In genomic region chr3:194450341-194450740, GRCh38 we compare ENCODE assay signal across 20 cellular contexts. TPM values are rescaled to one million over a fixed set of nuclear protein-coding genes. Genes with fewer than 3 reads are reported as not detected.
DNase-seq lines count a peak whose midpoint lies in the region; ATAC-seq, FAIRE-seq and TF ChIP-seq lines count a peak whose summit lies in the region.
"Had no signal": no experiment of that assay in that cellular context is flagged by ENCODE, and none has a peak within 500 bp of the region (broad histone marks: within the 10 kb centered on the region; RNA-seq: fewer than 3 reads in every experiment).

No MANE protein-coding gene starts in this region.

- ATAC-seq in GM18520 (IDR thresholded peaks at IDR 0.05; ENCODE audit: unreplicated experiment) (no peak), HG03354 (IDR thresholded peaks at IDR 0.05; ENCODE audit: poor library complexity, severe bottlenecking, unreplicated experiment) (no peak), natural killer cell (no peak)
- ATAC-seq: HCT116, left lung had no signal

- peaks cover 6% of the 10 kb centered on the region for H3K36me3 Mint-ChIP-seq in natural killer cell

- H3K4me3 Mint-ChIP-seq in natural killer cell: no peak overlapping the region
- H3K4me3 Mint-ChIP-seq: nephron progenitor cell; stimulated activated naive CD8-positive, alpha-beta T cell treated with anti-CD3 and anti-CD28 coated beads, Interleukin-15, Interleukin-2, amounts not matched to agents 100 ng/mL and 50 ng/mL, for 24 hours had no signal

- H3K9me3 Mint-ChIP-seq in natural killer cell: no peaks in the 10 kb centered on the region
- H3K9me3 Mint-ChIP-seq: nephron progenitor cell; stimulated activated naive CD8-positive, alpha-beta T cell treated with anti-CD3 and anti-CD28 coated beads, Interleukin-15, Interleukin-2, amounts not matched to agents 100 ng/mL and 50 ng/mL, for 24 hours had no signal

- intact Hi-C loops in natural killer cell (cut with micrococcal nuclease): no loop called here

- DNase-seq in GM19239 (ENCODE audit: insufficient read length, low spot score) (no peak), NCI-H2029 (lab: John Stamatoyannopoulos, UW) (peak; percentile 88), NCI-H524 (lab: John Stamatoyannopoulos, UW) (peak; percentile 29 to 71), natural killer cell (no peak)
- DNase-seq: activated CD4-positive, alpha-beta T cell treated with anti-CD3 and anti-CD28 coated beads, Interleukin-2, amount 50 U/mL, for 48 hours; activated naive CD4-positive, alpha-beta T cell; amniotic stem cell; esophagus squamous epithelium; left lung; midbrain; NCI-H2171; nephron progenitor cell; SJCRH30; stimulated activated CD4-positive, alpha-beta T cell treated with anti-CD3 and anti-CD28 coated beads, Interleukin-1b, Interleukin-23, amount 100 ng/mL, for 48 hours; trophoblast cell had no signal

- no peak overlapping the region for H3K27ac Mint-ChIP-seq in natural killer cell
- H3K27ac Mint-ChIP-seq: nephron progenitor cell; stimulated activated naive CD8-positive, alpha-beta T cell treated with anti-CD3 and anti-CD28 coated beads, Interleukin-15, Interleukin-2, amounts not matched to agents 100 ng/mL and 50 ng/mL, for 24 hours had no signal

- no peaks in the 10 kb centered on the region for H3K27me3 Mint-ChIP-seq in natural killer cell (ENCODE audit: low read depth in 2 of 2)
- H3K27me3 Mint-ChIP-seq: stimulated activated naive CD8-positive, alpha-beta T cell treated with anti-CD3 and anti-CD28 coated beads, Interleukin-15, Interleukin-2, amounts not matched to agents 100 ng/mL and 50 ng/mL, for 24 hours had no signal

- FAIRE-seq in GM19239 (lab: Jason Lieb, UNC) (peak; percentile 14), islet of Langerhans (lab: Jason Lieb, UNC) (peak; percentile 98)

- TF ChIP-seq CTCF in natural killer cell (IDR thresholded peaks at IDR 0.05): no peak

- H3K4me1 Mint-ChIP-seq in natural killer cell: no peaks in the 10 kb centered on the region
- H3K4me1 Mint-ChIP-seq: nephron progenitor cell had no signal

RNA-seq across cellular contexts. Expression of gene ATP13A3, which starts 36.5 kb away (rescaled TPM):
- 10 to 100 TPM; 62.9 to 79.2 (median 64.2) TPM for total RNA-seq in natural killer cell

RNA-seq across cellular contexts. Expression of gene GP5, which starts 51.3 kb away (rescaled TPM):
- under 1 TPM; 0.63 to 0.88 (median 0.80) TPM for total RNA-seq in natural killer cell
- total RNA-seq: SJCRH30 had no signal

Comparison
In these comparisons a context has a peak if more than half of its experiments do, and no peak if none do; other contexts are left out.
1. DNase-seq: peak in NCI-H2029 (single experiment) and NCI-H524 (2 of 2); none in GM19239 (single experiment) and natural killer cell (single experiment).